ENCODE assay signal across 18 cellular contexts in genomic region chr15:38154837-38155236, GRCh38.
DNase-seq lines count a peak whose midpoint lies in the region; ATAC-seq and TF ChIP-seq lines count a peak whose summit lies in the region.
"Had no signal": no experiment of that assay in that cellular context is flagged by ENCODE, and none has a peak within 500 bp of the region (broad histone marks: within the 10 kb centered on the region; RNA-seq: fewer than 3 reads in every experiment).

No MANE protein-coding gene starts in this region.

- TF ChIP-seq RAD21 in SK-N-SH (IDR thresholded peaks at IDR 0.05; ENCODE audit: low read length) = no peak

- peak; percentile 24 to 46 for DNase-seq in NOMO-1 (lab: John Stamatoyannopoulos, UW; ENCODE audit: unreplicated experiment in 2 of 2)
- DNase-seq in NOMO-1 treated with dmso at 0.1 percent for 144 hours (lab: John Stamatoyannopoulos, UW; ENCODE audit: unreplicated experiment) = no peak
- no peak for DNase-seq in PC-3
- no peak for DNase-seq in left colon
- no peak for DNase-seq in SK-N-SH
- no peak for DNase-seq in chondrocyte (ENCODE audit: low spot score)
- DNase-seq: 8988T; Caco-2; CD4-positive, CD25-positive, alpha-beta regulatory T cell; CD8-positive, alpha-beta T cell; DMS153; DND-41; GM23248; H9 had no signal

- intact Hi-C loops in PC-3 (cut with micrococcal nuclease) (loop anchor here (2.0 kb wide), 1 partner anchor 26 kb away; no protein-coding TSS in a partner anchor), left colon (cut with DNase I, micrococcal nuclease) (no loop called here)

- H3K27ac Mint-ChIP-seq in chondrocyte (ENCODE audit: unreplicated experiment) = no peak overlapping the region
- H3K27ac Mint-ChIP-seq: CD4-positive, CD25-positive, alpha-beta regulatory T cell; CD8-positive, alpha-beta T cell; H9 had no signal

- H3K9me2 ChIP-seq in PC-3 (replicated peaks; ENCODE audit: low read length) = no peaks in the 10 kb centered on the region
- no peaks in the 10 kb centered on the region for H3K9me2 ChIP-seq in SK-N-SH

- TF ChIP-seq CTCF in PC-3 (conservative IDR thresholded peaks at IDR 0.05; ENCODE audit: low read depth, low read length) (no peak), SK-N-SH (IDR thresholded peaks at IDR 0.05) (no peak), chondrocyte (IDR thresholded peaks at IDR 0.05) (no peak)

- H3K4me1 Mint-ChIP-seq in chondrocyte (ENCODE audit: low read depth) = no peaks in the 10 kb centered on the region

- H3K9me3 ChIP-seq in PC-3 (ENCODE audit: low read length) (peaks cover 11% of the 10 kb centered on the region; the same call in 1 of the 2 replicates), SK-N-SH (0 out of 2 replicates have a peak, but pooled peaks cover 6% of the 10 kb centered on the region)

- no peaks in the 10 kb centered on the region; the same call in 1 of the 2 replicates for H3K4me1 ChIP-seq in PC-3 (ENCODE audit: insufficient read depth, low read length)
- no peaks in the 10 kb centered on the region for H3K4me1 ChIP-seq in SK-N-SH (ENCODE audit: control insufficient read depth in 1 of 2, insufficient read depth in 2 of 2, low read depth in 1 of 2, low read length in 1 of 2)
- H3K4me1 ChIP-seq: A549, Caco-2 had no signal

- BruUV-seq in PC-3 (replicated peaks; lab: Mats Ljungman, UMichigan) = no TSS peak

- ATAC-seq in PC-3 (peak; percentile 82), left colon (peak; percentile 88), HG03571 (IDR thresholded peaks at IDR 0.05; ENCODE audit: unreplicated experiment) (no peak)
- ATAC-seq: A549; CD8-positive, alpha-beta T cell; HCT116 had no signal

- CTCF ChIA-PET in PC-3 (lab: Charles Lee) = no interaction called here
- CTCF ChIA-PET in SK-N-SH (lab: Yijun Ruan, JAX) = interaction anchor here (0.8 kb wide), 1 partner anchor 200 kb away, joined by 3 read pairs; no protein-coding TSS in a partner anchor

- H3F3A ChIP-seq in PC-3 (ENCODE audit: low read length, unreplicated experiment) (no peaks in the 10 kb centered on the region), SK-N-SH (replicated peaks; ENCODE audit: insufficient read depth) (peaks cover 3% of the 10 kb centered on the region)

- H4K20me1 ChIP-seq in PC-3 (ENCODE audit: low read length) (no peaks in the 10 kb centered on the region), SK-N-SH (ENCODE audit: insufficient read depth) (no peaks in the 10 kb centered on the region)

- H3K4me3 ChIP-seq in PC-3 (ENCODE audit: low read length) (no peak overlapping the region), SK-N-SH (ENCODE audit: low read depth in 2 of 2, low read length in 1 of 2) (no peak overlapping the region)
- H3K4me3 ChIP-seq: A549, GM23248 had no signal

- WGBS in SK-N-SH (ENCODE audit: low lambda C conversion rate) = 65% methylated on average over 3 of the region's 3 CpGs

- POLR2A ChIA-PET in PC-3 (lab: Charles Lee; ENCODE audit: unreplicated experiment) (interaction anchor here (0.6 kb wide), 1 partner anchor 52 kb away, joined by 4 read pairs; no protein-coding TSS in a partner anchor), SK-N-SH (lab: Yijun Ruan, JAX) (no interaction called here)

- H3K27me3 ChIP-seq in PC-3 (ENCODE audit: low read length) = no peaks in the 10 kb centered on the region
- no peaks in the 10 kb centered on the region for H3K27me3 ChIP-seq in SK-N-SH (ENCODE audit: insufficient read depth)

- H3K9ac ChIP-seq in PC-3 (ENCODE audit: low read length) (no peak overlapping the region), SK-N-SH (no peak overlapping the region)
- H3K9ac ChIP-seq: GM23248 had no signal

- H2AFZ ChIP-seq in PC-3 (ENCODE audit: low read length) (no peak overlapping the region), SK-N-SH (ENCODE audit: low read depth) (no peak overlapping the region)
- H2AFZ ChIP-seq: GM23248 had no signal

- no peaks in the 10 kb centered on the region for H3K27me3 Mint-ChIP-seq in chondrocyte (ENCODE audit: low read depth)

- H3K79me2 ChIP-seq in PC-3 (ENCODE audit: low read length) (no peaks in the 10 kb centered on the region), SK-N-SH (ENCODE audit: insufficient read depth) (no peaks in the 10 kb centered on the region)

- no peak for TF ChIP-seq EP300 in SK-N-SH (IDR thresholded peaks at IDR 0.05; ENCODE audit: borderline replicate concordance in 1 of 2, low read depth in 1 of 2, low read length in 1 of 2)

- peaks cover 40% of the 10 kb centered on the region for H3K9me3 Mint-ChIP-seq in chondrocyte (ENCODE audit: low read depth)

- peaks cover 9% of the 10 kb centered on the region for H3K36me3 Mint-ChIP-seq in chondrocyte (ENCODE audit: low read depth)
- H3K36me3 Mint-ChIP-seq: CD4-positive, CD25-positive, alpha-beta regulatory T cell; CD8-positive, alpha-beta T cell had no signal

- no peak overlapping the region for H3K4me3 Mint-ChIP-seq in chondrocyte (ENCODE audit: unreplicated experiment)
- H3K4me3 Mint-ChIP-seq: CD4-positive, CD25-positive, alpha-beta regulatory T cell; CD8-positive, alpha-beta T cell; H9 had no signal

- H3K27ac ChIP-seq in PC-3 (ENCODE audit: low read length) (no peak overlapping the region), SK-N-SH (ENCODE audit: low read depth in 2 of 2, low read length in 1 of 2) (no peak overlapping the region)
- H3K27ac ChIP-seq: A549, C4-2B, GM23248 had no signal

- H3K4me2 ChIP-seq in PC-3 (ENCODE audit: low read length) (no peak overlapping the region), SK-N-SH (no peak overlapping the region)
- H3K4me2 ChIP-seq: A549 had no signal

- H3K36me3 ChIP-seq in PC-3 (ENCODE audit: low read depth, low read length) (no peaks in the 10 kb centered on the region; the same call in 1 of the 2 replicates), SK-N-SH (replicated peaks in 1 of 2; ENCODE audit: control insufficient read depth in 1 of 2, insufficient read depth in 2 of 2, low read length in 1 of 2) (no peaks in the 10 kb centered on the region)

TF ChIP-seq in SK-N-SH, 30 proteins besides CTCF, POLR2A, EP300 and RAD21:
- TF ChIP-seq CHD2 (IDR thresholded peaks at IDR 0.05; ENCODE audit: low read length, partially characterized antibody) = no peak
- TF ChIP-seq SIN3A (IDR thresholded peaks at IDR 0.05; ENCODE audit: borderline replicate concordance, low read depth, low read length) = no peak
- no peak for TF ChIP-seq NFIC (IDR thresholded peaks at IDR 0.05; ENCODE audit: borderline replicate concordance)
- TF ChIP-seq RCOR1 (IDR thresholded peaks at IDR 0.05; ENCODE audit: low read length) = no peak
- no peak for TF ChIP-seq USF2 (IDR thresholded peaks at IDR 0.05; ENCODE audit: borderline replicate concordance, low read depth, low read length)
- TF ChIP-seq USF1 (IDR thresholded peaks at IDR 0.05; ENCODE audit: borderline replicate concordance, low read depth) = no peak
- TF ChIP-seq RFX5 (IDR thresholded peaks at IDR 0.05; ENCODE audit: low read length) = no peak
- no peak for TF ChIP-seq MAX (IDR thresholded peaks at IDR 0.05; ENCODE audit: low read depth)
- no peak for TF ChIP-seq JUND (IDR thresholded peaks at IDR 0.05)
- TF ChIP-seq SMC3 (IDR thresholded peaks at IDR 0.05; ENCODE audit: low read depth, low read length) = no peak
- no peak for TF ChIP-seq FOSL2 (IDR thresholded peaks at IDR 0.05; ENCODE audit: borderline replicate concordance, low read depth)

Comparison
In these comparisons a context has a peak if more than half of its experiments do, and no peak if none do; other contexts are left out.
1. DNase-seq: peak in NOMO-1 (2 of 2); none in NOMO-1 treated with dmso at 0.1 percent for 144 hours (single experiment), PC-3 (single experiment), left colon (0 of 2), SK-N-SH (single experiment) and chondrocyte (single experiment).